In genomic region chr7:71733108-71733870, GRCh38 we compare ENCODE assay signal across 8 cellular contexts.
A peak's percentile ranks its signal among the peaks of the same experiment; 100 is the strongest.
DNase-seq lines count a peak whose midpoint lies in the region; ATAC-seq and TF ChIP-seq lines count a peak whose summit lies in the region.

No MANE protein-coding gene starts in this region.

- DNase-seq in COR-L47 (lab: John Stamatoyannopoulos, UW) (peak; percentile 35), NCI-H82 (lab: John Stamatoyannopoulos, UW) (peak; percentile 91), erythroblast (lab: John Stamatoyannopoulos, UW) (peak; percentile 61 to 75), mucosa of gallbladder (ENCODE audit: low spot score) (peak; percentile 81)
- peak; percentile 56 for DNase-seq in activated CD8-positive, alpha-beta memory T cell treated with anti-CD3 and anti-CD28 coated beads, Interleukin-2, amount 50 U/mL, for 4 hours
- peak; percentile 34 for DNase-seq in stimulated activated CD8-positive, alpha-beta memory T cell treated with anti-CD3 and anti-CD28 coated beads, Interleukin-4, amount 100 ng/mL, for 24 hours (ENCODE audit: low read depth)

- peak; percentile 66 for ATAC-seq in HG02759 (IDR thresholded peaks at IDR 0.05; ENCODE audit: unreplicated experiment)
- ATAC-seq in GM18520 (IDR thresholded peaks at IDR 0.05; ENCODE audit: unreplicated experiment): no peak

- no peak for TF ChIP-seq POLR2A in erythroblast (IDR thresholded peaks at IDR 0.05; ENCODE audit: low read length)

Comparison
In these comparisons a context has a peak if more than half of its experiments do, and no peak if none do; other contexts are left out.
1. DNase-seq: peak in every context shown above with its lines; median percentile 91 in NCI-H82; 81 in mucosa of gallbladder; 68 in erythroblast; 56 in activated CD8-positive, alpha-beta memory T cell treated with anti-CD3 and anti-CD28 coated beads, Interleukin-2, amount 50 U/mL, for 4 hours; 35 in COR-L47; 34 in stimulated activated CD8-positive, alpha-beta memory T cell treated with anti-CD3 and anti-CD28 coated beads, Interleukin-4, amount 100 ng/mL, for 24 hours.